13 cellular contexts compared by ENCODE assay signal in genomic region chr12:32146074-32146873, GRCh38. TPM values are rescaled to one million over a fixed set of nuclear protein-coding genes. Genes with fewer than 3 reads are reported as not detected.
A peak's percentile ranks its signal among the peaks of the same experiment; 100 is the strongest.
DNase-seq lines count a peak whose midpoint lies in the region; ATAC-seq and TF ChIP-seq lines count a peak whose summit lies in the region.
"Had no signal": no experiment of that assay in that cellular context is flagged by ENCODE, and none has a peak within 500 bp of the region (broad histone marks: within the 10 kb centered on the region; RNA-seq: fewer than 3 reads in every experiment).

No MANE protein-coding gene starts in this region.

- peak; percentile 12 for DNase-seq in GM20000 (ENCODE audit: low spot score)
- DNase-seq in activated B cell treated with CpG ODN at 0.5 μM for 24 hours: no peak
- no peak for DNase-seq in osteocyte (ENCODE audit: extremely low spot score, unreplicated experiment)
- no peak for DNase-seq in left lobe of liver (ENCODE audit: low spot score)
- DNase-seq in foreskin keratinocyte: no peak
- no peak for DNase-seq in stimulated activated naive CD8-positive, alpha-beta T cell treated with anti-CD3 and anti-CD28 coated beads, Interleukin-15, Interleukin-2, amounts not matched to agents 100 U/mL and 50 U/mL, for 24 hours
- DNase-seq: GOT3; NCI-H446; stimulated activated CD4-positive, alpha-beta T cell treated with anti-CD3 and anti-CD28 coated beads, Interleukin-4, amount 100 ng/mL, for 24 hours had no signal

- CTCF ChIA-PET in activated B cell treated with CpG ODN at 0.5 μM for 24 hours (lab: Charles Lee): interaction anchor here (0.9 to 1.3 kb wide), 2 partner anchors 39 to 85 kb away, joined by 3 read pairs; no protein-coding TSS in a partner anchor

- no peaks in the 10 kb centered on the region for H3K27me3 ChIP-seq in foreskin keratinocyte
- H3K27me3 ChIP-seq: BLaER1 treated with 17β-estradiol and CSF1 and Interleukin-3, amounts not matched to agents 10 nM and 100 nM had no signal

- ATAC-seq in GM18511 (IDR thresholded peaks at IDR 0.05; ENCODE audit: unreplicated experiment): peak; percentile 84
- peak; percentile 60 for ATAC-seq in HG03066 (IDR thresholded peaks at IDR 0.05; ENCODE audit: low read depth, unreplicated experiment)
- ATAC-seq in activated B cell treated with CpG ODN at 0.5 μM for 24 hours (ENCODE audit: low read depth): peak; percentile 47
- ATAC-seq in left lobe of liver: no peak
- ATAC-seq in foreskin keratinocyte: no peak
- no peak for ATAC-seq in stimulated activated naive CD8-positive, alpha-beta T cell treated with anti-CD3 and anti-CD28 coated beads, Interleukin-15, Interleukin-2, amounts not matched to agents 100 U/mL and 50 U/mL, for 24 hours

- H3K9me3 Mint-ChIP-seq in activated B cell treated with CpG ODN at 0.5 μM for 24 hours: peaks cover 2% of the 10 kb centered on the region
- H3K9me3 Mint-ChIP-seq in osteocyte (ENCODE audit: unreplicated experiment): no peaks in the 10 kb centered on the region

- H3K27me3 Mint-ChIP-seq in activated B cell treated with CpG ODN at 0.5 μM for 24 hours: no peaks in the 10 kb centered on the region
- no peaks in the 10 kb centered on the region for H3K27me3 Mint-ChIP-seq in osteocyte (ENCODE audit: unreplicated experiment)
- H3K27me3 Mint-ChIP-seq: dendritic cell treated with granulocyte-macrophage colony-stimulating factor and Interleukin-4, amounts not matched to agents 40 ng/mL and 50 ng/mL, for 4 days had no signal

- intact Hi-C loops in activated B cell treated with CpG ODN at 0.5 μM for 24 hours (cut with micrococcal nuclease): no loop called here

- H3K4me3 Mint-ChIP-seq in activated B cell treated with CpG ODN at 0.5 μM for 24 hours: no peak overlapping the region
- no peak overlapping the region for H3K4me3 Mint-ChIP-seq in osteocyte (ENCODE audit: unreplicated experiment)
- H3K4me3 Mint-ChIP-seq: dendritic cell treated with granulocyte-macrophage colony-stimulating factor and Interleukin-4, amounts not matched to agents 40 ng/mL and 50 ng/mL, for 4 days had no signal

- no peaks in the 10 kb centered on the region for H3K4me1 ChIP-seq in foreskin keratinocyte

- H3K27ac ChIP-seq in foreskin keratinocyte: no peak overlapping the region
- H3K27ac ChIP-seq: BLaER1 treated with 17β-estradiol and CSF1 and Interleukin-3, amounts not matched to agents 10 nM and 100 nM had no signal

- peaks cover 16% of the 10 kb centered on the region for H3K4me1 Mint-ChIP-seq in activated B cell treated with CpG ODN at 0.5 μM for 24 hours
- no peaks in the 10 kb centered on the region for H3K4me1 Mint-ChIP-seq in osteocyte (ENCODE audit: unreplicated experiment)

- POLR2A ChIA-PET in activated B cell treated with CpG ODN at 0.5 μM for 24 hours (lab: Charles Lee): interaction anchor here (0.8 to 1.2 kb wide), 2 partner anchors 106 to 144 kb away, joined by 3 read pairs; no protein-coding TSS in a partner anchor

- H3K36me3 Mint-ChIP-seq in activated B cell treated with CpG ODN at 0.5 μM for 24 hours (ENCODE audit: low read depth) (peaks cover 13% of the 10 kb centered on the region), osteocyte (ENCODE audit: unreplicated experiment) (peaks cover 15% of the 10 kb centered on the region)

- H3K27ac Mint-ChIP-seq in activated B cell treated with CpG ODN at 0.5 μM for 24 hours (no peak overlapping the region), osteocyte (ENCODE audit: unreplicated experiment) (no peak overlapping the region)
- H3K27ac Mint-ChIP-seq: dendritic cell treated with granulocyte-macrophage colony-stimulating factor and Interleukin-4, amounts not matched to agents 40 ng/mL and 50 ng/mL, for 4 days had no signal

- no peak for TF ChIP-seq CTCF in GM20000 (IDR thresholded peaks at IDR 0.05; ENCODE audit: extremely low read depth, missing control alignments)
- TF ChIP-seq CTCF in activated B cell treated with CpG ODN at 0.5 μM for 24 hours (IDR thresholded peaks at IDR 0.05): no peak
- TF ChIP-seq CTCF in osteocyte (IDR thresholded peaks at IDR 0.05): no peak
- no peak for TF ChIP-seq CTCF in foreskin keratinocyte (conservative IDR thresholded peaks at IDR 0.05)

RNA-seq across cellular contexts. Expression of gene BICD1, which starts 39.6 kb away (rescaled TPM):
- total RNA-seq in activated B cell treated with CpG ODN at 0.5 μM for 24 hours: 55.5 and 67.6 TPM in 2 replicates
- total RNA-seq in osteocyte: 42.7 and 47.6 TPM in 2 replicates
- 0.91 TPM for total RNA-seq in left lobe of liver
- 11.4 and 13.3 TPM in 2 replicates for total RNA-seq in foreskin keratinocyte
- 5.2 and 5.8 TPM in 2 replicates for polyA plus RNA-seq in foreskin keratinocyte

Comparison
In these comparisons a context has a peak if more than half of its experiments do, and no peak if none do; other contexts are left out.
1. ATAC-seq: peak in GM18511 (single experiment), HG03066 (single experiment) and activated B cell treated with CpG ODN at 0.5 μM for 24 hours (single experiment); none in left lobe of liver (single experiment), foreskin keratinocyte (single experiment) and stimulated activated naive CD8-positive, alpha-beta T cell treated with anti-CD3 and anti-CD28 coated beads, Interleukin-15, Interleukin-2, amounts not matched to agents 100 U/mL and 50 U/mL, for 24 hours (single experiment).